2 cellular contexts compared by ENCODE assay signal in genomic region chr6:13462380-13463326, GRCh38.
TF ChIP-seq lines count a peak whose summit lies in the region.

No MANE protein-coding gene starts in this region.

TF ChIP-seq in GM12891, 5 proteins besides CTCF, POLR2A, EP300 and RAD21:
- peak; percentile 39 for TF ChIP-seq SPI1 (IDR thresholded peaks at IDR 0.05; ENCODE audit: low read depth, low read length)
- TF ChIP-seq PAX5 (IDR thresholded peaks at IDR 0.05; ENCODE audit: insufficient read depth, low read length, severe bottlenecking): no peak
TF ChIP-seq in GM12891: peak in this region for 1.

TF ChIP-seq in HepG2, 621 proteins besides CTCF, POLR2A, EP300 and RAD21:
- TF ChIP-seq ZNF333 (CRISPR knock-in tag; IDR thresholded peaks at IDR 0.05; ENCODE audit: borderline replicate concordance): no peak
- TF ChIP-seq PAXIP1 (CRISPR knock-in tag; conservative IDR thresholded peaks at IDR 0.05): peak; percentile 42; the same call in 1 of the 2 replicates
- TF ChIP-seq NR2F1 (CRISPR knock-in tag; IDR thresholded peaks at IDR 0.05): no peak
- TF ChIP-seq FOXP4 (CRISPR knock-in tag; IDR thresholded peaks at IDR 0.05): peak; percentile 59; the same call in 1 of the 2 replicates
- TF ChIP-seq CREM (IDR thresholded peaks at IDR 0.05): no peak
- TF ChIP-seq CREM (CRISPR knock-in tag; IDR thresholded peaks at IDR 0.05): no peak
- TF ChIP-seq HOXA7 (CRISPR knock-in tag; IDR thresholded peaks at IDR 0.05): no peak
TF ChIP-seq in HepG2: peak in this region for 2.
